15 cellular contexts compared by ENCODE assay signal in the genomic region with DNA sequence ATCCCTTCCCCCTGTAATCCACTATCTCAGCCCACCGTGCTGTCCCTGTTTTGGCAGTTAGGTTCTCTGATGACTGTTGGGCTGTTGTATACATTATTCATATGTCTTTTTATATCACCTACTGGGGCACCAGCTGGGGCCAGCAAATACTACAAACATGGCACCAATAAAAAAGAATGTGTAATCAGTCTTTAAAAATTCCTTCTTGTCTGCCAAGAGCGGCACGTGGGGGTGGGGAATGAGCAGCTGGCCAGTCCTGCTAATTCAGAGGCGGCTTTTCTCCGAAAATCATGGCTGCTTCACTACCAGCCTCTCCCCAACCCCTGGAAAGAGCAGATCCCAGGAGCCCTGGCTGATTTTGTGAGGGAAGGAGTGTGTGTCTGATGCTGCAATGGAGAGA.
"Had no signal": no experiment of that assay in that cellular context is flagged by ENCODE, and none has a peak within 500 bp of the region (broad histone marks: within the 10 kb centered on the region; RNA-seq: fewer than 3 reads in every experiment).

No MANE protein-coding gene starts in this region.

- ATAC-seq: activated CD8-positive, alpha-beta memory T cell treated with anti-CD3 and anti-CD28 coated beads, Interleukin-2, amount 10 ng/mL, durations not matched to agents 7 days and 5 days; activated naive CD4-positive, alpha-beta T cell treated with anti-CD3 and anti-CD28 coated beads, Interleukin-2, amount 50 U/mL, for 72 hours; left ventricle myocardium superior had no signal

- H3K27me3 Mint-ChIP-seq: activated CD8-positive, alpha-beta memory T cell treated with anti-CD3 and anti-CD28 coated beads, Interleukin-2, amount 10 ng/mL, durations not matched to agents 7 days and 5 days had no signal

- H3K4me3 Mint-ChIP-seq: activated CD8-positive, alpha-beta memory T cell treated with anti-CD3 and anti-CD28 coated beads, Interleukin-2, amount 10 ng/mL, durations not matched to agents 7 days and 5 days; activated T-cell treated with anti-CD3 and anti-CD28 coated beads, Interleukin-2, amount 50 U/mL, for 24 hours; neural progenitor cell had no signal

- DNase-seq: activated CD4-positive, alpha-beta T cell treated with anti-CD3 and anti-CD28 coated beads, Interleukin-2, amount 50 U/mL, for 4 hours; activated CD4-positive, CD25-positive, alpha-beta regulatory T cell treated with anti-CD3 and anti-CD28 coated beads, Interleukin-2, amount 50 U/mL, for 72 hours; activated CD8-positive, alpha-beta memory T cell treated with anti-CD3 and anti-CD28 coated beads, Interleukin-2, amount 10 ng/mL, durations not matched to agents 7 days and 5 days; activated effector memory CD4-positive, alpha-beta T cell treated with Interleukin-2 at 50 U/mL for 16 hours; activated T-cell treated with anti-CD3 and anti-CD28 coated beads, Interleukin-2, amount 50 U/mL, for 24 hours; amniotic stem cell; left ventricle myocardium superior; mesendoderm; thyroid gland had no signal

- H3K9me3 ChIP-seq: thyroid gland had no signal

- H3K4me3 ChIP-seq: breast epithelium, esophagus muscularis mucosa, neural progenitor cell, skin epidermis, thyroid gland had no signal

- H3K36me3 ChIP-seq: breast epithelium, esophagus muscularis mucosa, neural progenitor cell, thyroid gland had no signal

- H3K36me3 Mint-ChIP-seq: activated CD8-positive, alpha-beta memory T cell treated with anti-CD3 and anti-CD28 coated beads, Interleukin-2, amount 10 ng/mL, durations not matched to agents 7 days and 5 days; neural progenitor cell had no signal

- H3K4me1 Mint-ChIP-seq: activated CD8-positive, alpha-beta memory T cell treated with anti-CD3 and anti-CD28 coated beads, Interleukin-2, amount 10 ng/mL, durations not matched to agents 7 days and 5 days; neural progenitor cell had no signal

- H3K4me1 ChIP-seq: breast epithelium, esophagus muscularis mucosa, neural progenitor cell, parathyroid adenoma, thyroid gland had no signal

- H3K27ac Mint-ChIP-seq: activated CD8-positive, alpha-beta memory T cell treated with anti-CD3 and anti-CD28 coated beads, Interleukin-2, amount 10 ng/mL, durations not matched to agents 7 days and 5 days; activated naive CD4-positive, alpha-beta T cell treated with anti-CD3 and anti-CD28 coated beads, Interleukin-2, amount 50 U/mL, for 72 hours; activated T-cell treated with anti-CD3 and anti-CD28 coated beads, Interleukin-2, amount 50 U/mL, for 24 hours; neural progenitor cell had no signal
